16 cellular contexts compared by ENCODE assay signal in the genomic region with DNA sequence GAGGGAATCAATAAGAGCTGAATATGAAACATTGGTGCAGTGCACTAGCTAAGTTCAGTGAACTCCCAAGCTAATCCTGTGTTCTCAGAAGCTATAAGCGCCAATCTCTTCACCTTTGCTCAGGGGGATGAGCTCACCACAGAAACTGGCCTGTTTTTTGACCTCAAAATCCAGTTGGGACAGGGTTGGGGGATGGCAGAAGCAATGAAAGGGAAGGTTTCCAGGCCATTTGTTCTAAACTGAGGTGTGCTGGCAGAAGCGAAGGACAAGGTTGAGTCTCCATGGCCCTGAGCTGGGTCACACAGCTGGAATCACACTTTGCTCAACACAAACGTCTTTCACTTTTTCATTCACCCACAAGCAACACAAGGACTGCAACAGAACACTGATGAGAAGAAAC.
"Had no signal": no experiment of that assay in that cellular context is flagged by ENCODE, and none has a peak within 500 bp of the region (broad histone marks: within the 10 kb centered on the region; RNA-seq: fewer than 3 reads in every experiment).

No MANE protein-coding gene starts in this region.

- H3K27ac Mint-ChIP-seq: activated CD8-positive, alpha-beta T cell treated with anti-CD3 and anti-CD28 coated beads for 36 hours; activated naive CD4-positive, alpha-beta T cell treated with anti-CD3 and anti-CD28 coated beads for 36 hours; stimulated activated naive B cell treated with anti-CD40 and anti-IgM and Interleukin-4, amounts not matched to agents 10 μg/mL and 1 μg/mL and 100 μg/mL, for 72 hours; T-cell had no signal

- H3K27me3 ChIP-seq: body of pancreas, heart left ventricle, ovary, sigmoid colon, thyroid gland had no signal

- H3K36me3 Mint-ChIP-seq: stimulated activated naive B cell treated with anti-CD40 and anti-IgM and Interleukin-4, amounts not matched to agents 10 μg/mL and 1 μg/mL and 100 μg/mL, for 72 hours; T-cell had no signal

- H3K36me3 ChIP-seq: heart left ventricle, lower lobe of right lung, ovary, sigmoid colon, thyroid gland had no signal

- H3K27me3 Mint-ChIP-seq: activated CD8-positive, alpha-beta T cell treated with anti-CD3 and anti-CD28 coated beads for 36 hours; stimulated activated naive B cell treated with anti-CD40 and anti-IgM and Interleukin-4, amounts not matched to agents 10 μg/mL and 1 μg/mL and 100 μg/mL, for 72 hours; T-cell had no signal

- H3K4me1 ChIP-seq: body of pancreas, heart left ventricle, lower lobe of right lung, thyroid gland had no signal

- H3K4me3 Mint-ChIP-seq: activated CD8-positive, alpha-beta T cell treated with anti-CD3 and anti-CD28 coated beads for 36 hours; activated naive CD4-positive, alpha-beta T cell treated with anti-CD3 and anti-CD28 coated beads for 36 hours; activated T-cell treated with anti-CD3 and anti-CD28 coated beads, Interleukin-2, amount 50 U/mL, for 4 hours; stimulated activated naive B cell treated with anti-CD40 and anti-IgM and Interleukin-4, amounts not matched to agents 10 μg/mL and 1 μg/mL and 100 μg/mL, for 72 hours; T-cell had no signal

- ATAC-seq: activated CD8-positive, alpha-beta T cell treated with anti-CD3 and anti-CD28 coated beads for 36 hours; activated T-cell treated with anti-CD3 and anti-CD28 coated beads, Interleukin-2, amount 50 U/mL, for 4 hours; body of pancreas; heart left ventricle; lower lobe of right lung; SK-N-SH treated with all-trans-retinoic acid at 6 μM for 48 hours; stimulated activated naive B cell treated with anti-CD40 and anti-IgM and Interleukin-4, amounts not matched to agents 10 μg/mL and 1 μg/mL and 100 μg/mL, for 72 hours; T-cell had no signal

- H3K27ac ChIP-seq: body of pancreas, coronary artery, heart left ventricle, lower lobe of right lung, ovary, sigmoid colon, thyroid gland had no signal

- DNase-seq: activated CD4-positive, alpha-beta T cell treated with anti-CD3 and anti-CD28 coated beads for 48 hours; activated CD4-positive, CD25-positive, alpha-beta regulatory T cell; activated CD8-positive, alpha-beta T cell treated with anti-CD3 and anti-CD28 coated beads for 36 hours; activated naive CD4-positive, alpha-beta T cell treated with anti-CD3 and anti-CD28 coated beads for 36 hours; activated T-cell treated with anti-CD3 and anti-CD28 coated beads, Interleukin-2, amount 50 U/mL, for 4 hours; body of pancreas; central memory CD4-positive, alpha-beta T cell; heart left ventricle; lower lobe of right lung; ovary; sigmoid colon; stimulated activated naive B cell treated with anti-CD40 and anti-IgM and Interleukin-4, amounts not matched to agents 10 μg/mL and 1 μg/mL and 100 μg/mL, for 72 hours; T-cell; thyroid gland had no signal

- H3K9me3 Mint-ChIP-seq: activated T-cell treated with anti-CD3 and anti-CD28 coated beads, Interleukin-2, amount 50 U/mL, for 4 hours had no signal

- H3K4me3 ChIP-seq: body of pancreas, coronary artery, heart left ventricle, lower lobe of right lung, ovary, sigmoid colon, thyroid gland had no signal

- H3K4me1 Mint-ChIP-seq: stimulated activated naive B cell treated with anti-CD40 and anti-IgM and Interleukin-4, amounts not matched to agents 10 μg/mL and 1 μg/mL and 100 μg/mL, for 72 hours; T-cell had no signal
